ENCODE assay signal across 25 cellular contexts in genomic region chr1:168732736-168733135, GRCh38. TPM values are rescaled to one million over a fixed set of nuclear protein-coding genes. Genes with fewer than 3 reads are reported as not detected.
"Had no signal": no experiment of that assay in that cellular context is flagged by ENCODE, and none has a peak within 500 bp of the region (broad histone marks: within the 10 kb centered on the region; RNA-seq: fewer than 3 reads in every experiment).

No MANE protein-coding gene starts in this region.

- DNase-seq: activated CD4-positive, alpha-beta memory T cell treated with anti-CD3 and anti-CD28 coated beads, Interleukin-2, amount 10 ng/mL, durations not matched to agents 7 days and 5 days; activated CD4-positive, alpha-beta T cell treated with anti-CD3 and anti-CD28 coated beads for 1 hour; activated CD4-positive, alpha-beta T cell treated with anti-CD3 and anti-CD28 coated beads, Interleukin-2, amount 10 ng/mL, durations not matched to agents 7 days and 5 days; activated CD8-positive, alpha-beta memory T cell treated with anti-CD3 and anti-CD28 coated beads, Interleukin-2, amount 50 U/mL, for 48 hours; activated gamma-delta T cell treated with Interleukin-2 at 50 U/mL for 16 hours; activated naive CD4-positive, alpha-beta T cell treated with anti-CD3 and anti-CD28 coated beads, Interleukin-2, amount 50 U/mL, for 16 hours; activated naive CD8-positive, alpha-beta T cell treated with anti-CD3 and anti-CD28 coated beads, Interleukin-2, amount 50 U/mL, for 24 hours; activated T-cell treated with anti-CD3 and anti-CD28 coated beads, Interleukin-2, amount 50 U/mL, for 4 hours; amygdala; central memory CD4-positive, alpha-beta T cell; foreskin keratinocyte; heart right ventricle; left ventricle myocardium inferior; mucosa of descending colon; posterior cingulate gyrus; right cardiac atrium; spleen; stimulated activated naive CD4-positive, alpha-beta T cell had no signal

- H3K4me1 ChIP-seq: foreskin keratinocyte, spleen, suprapubic skin had no signal

- H3K27ac ChIP-seq: esophagus muscularis mucosa, foreskin keratinocyte, heart right ventricle, left ventricle myocardium inferior, spleen, suprapubic skin, tibial nerve had no signal

- H3K4me3 ChIP-seq: esophagus muscularis mucosa, heart right ventricle, left ventricle myocardium inferior, lung, mucosa of descending colon, spleen, suprapubic skin, tibial nerve had no signal

- H3K36me3 ChIP-seq: esophagus muscularis mucosa, heart right ventricle, left ventricle myocardium inferior, spleen, suprapubic skin, tibial nerve had no signal

- H3K9me3 ChIP-seq: esophagus muscularis mucosa, heart right ventricle, left ventricle myocardium inferior, mucosa of descending colon, spleen, suprapubic skin, tibial nerve had no signal

- ATAC-seq: activated naive CD8-positive, alpha-beta T cell treated with anti-CD3 and anti-CD28 coated beads, Interleukin-2, amount 50 U/mL, for 24 hours; activated T-cell treated with anti-CD3 and anti-CD28 coated beads, Interleukin-2, amount 50 U/mL, for 4 hours; activated T-helper 17 cell treated with anti-CD3 and anti-CD28 coated beads, Interleukin-2, amount 50 U/mL, for 72 hours; foreskin keratinocyte; heart right ventricle; mucosa of descending colon; right cardiac atrium had no signal

- H3K27me3 ChIP-seq: esophagus muscularis mucosa, foreskin keratinocyte, heart right ventricle, suprapubic skin, tibial nerve had no signal

RNA-seq across cellular contexts. Expression of gene DPT, which starts 3.7 kb away (rescaled TPM):
- total RNA-seq: activated CD4-positive, alpha-beta memory T cell treated with anti-CD3 and anti-CD28 coated beads, Interleukin-2, amount 10 ng/mL, durations not matched to agents 7 days and 5 days; activated CD4-positive, alpha-beta T cell treated with anti-CD3 and anti-CD28 coated beads, Interleukin-2, amount 10 ng/mL, durations not matched to agents 7 days and 5 days; activated T-cell treated with anti-CD3 and anti-CD28 coated beads, Interleukin-2, amount 50 U/mL, for 4 hours; activated T-helper 17 cell treated with anti-CD3 and anti-CD28 coated beads, Interleukin-2, amount 50 U/mL, for 72 hours; foreskin keratinocyte; glomerular endothelial cell; myocyte had no signal
- polyA plus RNA-seq: foreskin keratinocyte had no signal
